In the genomic region with DNA sequence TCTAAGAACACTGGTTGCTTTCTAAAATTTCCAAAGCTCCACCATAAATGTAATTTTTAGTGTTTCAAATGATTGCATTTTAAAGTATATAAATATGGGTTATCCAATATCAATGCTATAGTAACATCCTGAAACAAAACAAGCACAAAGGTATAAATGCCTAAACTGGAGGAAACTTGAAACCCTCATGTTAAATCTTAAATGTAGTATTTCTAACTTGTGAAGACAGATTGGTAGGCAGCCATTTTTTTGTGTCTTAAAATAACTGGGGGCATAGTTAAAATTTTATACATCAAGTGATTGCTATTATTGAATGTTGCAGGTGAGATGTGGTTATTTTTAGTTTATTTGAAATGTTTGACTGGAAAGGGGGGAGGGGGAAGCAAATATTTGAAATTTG, we compare ENCODE assay signal across 7 cellular contexts. TPM values are rescaled to one million over a fixed set of nuclear protein-coding genes. Genes with fewer than 3 reads are reported as not detected.
DNase-seq lines count a peak whose midpoint lies in the region; ATAC-seq and TF ChIP-seq lines count a peak whose summit lies in the region.
"Not testable (repeated sequence)": the region's sequence is repeated elsewhere in the genome, so short reads cannot be mapped to it uniquely, and the experiment has no call there.

No MANE protein-coding gene starts in this region.

- POLR2A ChIA-PET in activated CD4-positive, alpha-beta T cell treated with anti-CD3 and anti-CD28 coated beads for 36 hours (lab: Charles Lee), result interaction anchor here (0.6 to 3.0 kb wide), 13 partner anchors 9 to 189 kb away, joined by 3 to 36 read pairs (median 4); no protein-coding TSS in a partner anchor

- H3K4me1 ChIP-seq in DND-41 (ENCODE audit: insufficient read depth, low read length) (peaks cover 51% of the 10 kb centered on the region), Loucy (ENCODE audit: insufficient read depth, low read length, poor library complexity, severe bottlenecking) (peaks cover 57% of the 10 kb centered on the region), sigmoid colon (peaks cover 0 to 55% (median 55%) of the 10 kb centered on the region in 4 donors)

- H3K9ac ChIP-seq in DND-41 (ENCODE audit: low read depth, low read length) (peak overlapping the region; percentile 100), Loucy (ENCODE audit: low read depth, low read length, poor library complexity, severe bottlenecking) (peak overlapping the region; percentile 99)

- H2AFZ ChIP-seq in DND-41 (ENCODE audit: low read depth, low read length); Loucy (ENCODE audit: low read length): not testable (repeated sequence)

- H3F3A ChIP-seq in Loucy (ENCODE audit: low read depth), result not testable (repeated sequence)

- not testable (repeated sequence) for TF ChIP-seq EP300 in sigmoid colon (IDR thresholded peaks at IDR 0.05)

- not testable (repeated sequence) for H3K9me2 ChIP-seq in Loucy (replicated peaks; ENCODE audit: low read depth, low read length)

- H3K4me2 ChIP-seq in DND-41 (ENCODE audit: insufficient read depth, low read length) (peak overlapping the region; percentile 90), Loucy (ENCODE audit: low read depth, low read length, poor library complexity, severe bottlenecking) (peak overlapping the region; percentile 98)

- not testable (repeated sequence) for TF ChIP-seq CTCF in DND-41 (IDR thresholded peaks at IDR 0.05; ENCODE audit: borderline replicate concordance, extremely low read depth, low read length, poor library complexity, severe bottlenecking); Loucy (conservative IDR thresholded peaks at IDR 0.05; ENCODE audit: low read length); brain (conservative IDR thresholded peaks at IDR 0.05); fibroblast of mammary gland (conservative IDR thresholded peaks at IDR 0.05; ENCODE audit: control insufficient read depth, insufficient read depth, low read depth, low read length); mesothelial cell of epicardium (IDR thresholded peaks at IDR 0.05; ENCODE audit: unreplicated experiment); sigmoid colon (IDR thresholded peaks at IDR 0.05)

- H3K27me3 ChIP-seq in DND-41 (ENCODE audit: insufficient read depth, low read length, poor library complexity); sigmoid colon: not testable (repeated sequence)
- H3K27me3 ChIP-seq in Loucy (ENCODE audit: insufficient read depth, low read length, poor library complexity, severe bottlenecking), result peaks cover 11% of the 10 kb centered on the region

- TF ChIP-seq POLR2A in sigmoid colon (IDR thresholded peaks at IDR 0.05), result not testable (repeated sequence)

- peak overlapping the region; percentile 91 for H3K4me3 Mint-ChIP-seq in activated CD4-positive, alpha-beta T cell treated with anti-CD3 and anti-CD28 coated beads for 36 hours
- H3K4me3 Mint-ChIP-seq in brain (peak overlapping the region; percentile 94 to 98 (median 95)), mesothelial cell of epicardium (peak overlapping the region; percentile 88)

- H3K9me3 ChIP-seq in DND-41 (ENCODE audit: insufficient read depth, low read length, severe bottlenecking); Loucy (ENCODE audit: insufficient read depth, low read depth, low read length); sigmoid colon: not testable (repeated sequence)

- H3K4me3 ChIP-seq in DND-41 (ENCODE audit: low read depth in 1 of 2, low read length in 2 of 2), result peak overlapping the region; percentile 12 to 86; a peak in 2 of 4 replicates
- peak overlapping the region; percentile 87 for H3K4me3 ChIP-seq in Loucy (ENCODE audit: low read length, poor library complexity, severe bottlenecking)
- peak overlapping the region; percentile 93 for H3K4me3 ChIP-seq in fibroblast of mammary gland (ENCODE audit: control insufficient read depth, low read depth, low read length)
- H3K4me3 ChIP-seq in sigmoid colon, result peak overlapping the region in 3 of 4 donors; percentile 60 to 96 (median 80)

- DNase-seq in DND-41; activated CD4-positive, alpha-beta T cell treated with anti-CD3 and anti-CD28 coated beads for 36 hours; fibroblast of mammary gland (ENCODE audit: low read depth); mesothelial cell of epicardium (ENCODE audit: low spot score in 2 of 2, unreplicated experiment in 2 of 2); sigmoid colon: not testable (repeated sequence)

- peaks cover 37% of the 10 kb centered on the region for H3K36me3 ChIP-seq in DND-41 (ENCODE audit: insufficient read depth, low read length)
- not testable (repeated sequence) for H3K36me3 ChIP-seq in Loucy (ENCODE audit: insufficient read depth, low read length); sigmoid colon

- H4K20me1 ChIP-seq in DND-41 (ENCODE audit: insufficient read depth, low read length) (peaks cover 44% of the 10 kb centered on the region), Loucy (ENCODE audit: insufficient read depth, low read length, poor library complexity, severe bottlenecking) (peaks cover 67% of the 10 kb centered on the region)

- H3K4me1 Mint-ChIP-seq in activated CD4-positive, alpha-beta T cell treated with anti-CD3 and anti-CD28 coated beads for 36 hours, result peaks cover 35% of the 10 kb centered on the region
- H3K4me1 Mint-ChIP-seq in brain (peaks cover 58% of the 10 kb centered on the region), mesothelial cell of epicardium (peaks cover 48% of the 10 kb centered on the region)

- H3K27me3 Mint-ChIP-seq in activated CD4-positive, alpha-beta T cell treated with anti-CD3 and anti-CD28 coated beads for 36 hours; mesothelial cell of epicardium (ENCODE audit: low read depth): not testable (repeated sequence)
- H3K27me3 Mint-ChIP-seq in brain, result peaks cover 17% of the 10 kb centered on the region

- H3K79me2 ChIP-seq in DND-41 (ENCODE audit: insufficient read depth, low read length), result peaks cover 74% of the 10 kb centered on the region
- H3K79me2 ChIP-seq in Loucy (ENCODE audit: insufficient read depth, low read length), result peaks cover 72% of the 10 kb centered on the region

- CTCF ChIA-PET in activated CD4-positive, alpha-beta T cell treated with anti-CD3 and anti-CD28 coated beads for 36 hours (lab: Charles Lee), result interaction anchor here (0.6 to 1.9 kb wide), 9 partner anchors 31 to 866 kb away, joined by 3 to 22 read pairs (median 5); no protein-coding TSS in a partner anchor

- intact Hi-C loops in activated CD4-positive, alpha-beta T cell treated with anti-CD3 and anti-CD28 coated beads for 36 hours (cut with DNase I, micrococcal nuclease), result loop anchor here in 1 of 2 experiments (5.0 kb wide), 1 partner anchor 1951 kb away; no protein-coding TSS in a partner anchor
- intact Hi-C loops in sigmoid colon (cut with DNase I), result not testable (repeated sequence)

- H3K27ac ChIP-seq in DND-41 (ENCODE audit: low read length), result not testable (repeated sequence)
- H3K27ac ChIP-seq in sigmoid colon, result peak overlapping the region; percentile 16 to 100 (median 73)

- peak overlapping the region; percentile 98 for H3K27ac Mint-ChIP-seq in activated CD4-positive, alpha-beta T cell treated with anti-CD3 and anti-CD28 coated beads for 36 hours
- H3K27ac Mint-ChIP-seq in brain, result peak overlapping the region in 3 of 5 experiments; percentile 4 to 93 (median 48)
- peak overlapping the region; percentile 39 for H3K27ac Mint-ChIP-seq in mesothelial cell of epicardium

- H3K9me3 Mint-ChIP-seq in activated CD4-positive, alpha-beta T cell treated with anti-CD3 and anti-CD28 coated beads for 36 hours (ENCODE audit: low read depth); brain; mesothelial cell of epicardium: not testable (repeated sequence)

- H3K36me3 Mint-ChIP-seq in activated CD4-positive, alpha-beta T cell treated with anti-CD3 and anti-CD28 coated beads for 36 hours (ENCODE audit: low read depth), result peaks cover 65% of the 10 kb centered on the region
- peaks cover 29% of the 10 kb centered on the region for H3K36me3 Mint-ChIP-seq in brain
- not testable (repeated sequence) for H3K36me3 Mint-ChIP-seq in mesothelial cell of epicardium

- not testable (repeated sequence) for ATAC-seq in DND-41 (ENCODE audit: insufficient read depth, low read depth); activated CD4-positive, alpha-beta T cell treated with anti-CD3 and anti-CD28 coated beads for 36 hours

RNA-seq across cellular contexts. Expression of gene ARF6, which starts 3.4 kb away (rescaled TPM):
- total RNA-seq in activated CD4-positive, alpha-beta T cell treated with anti-CD3 and anti-CD28 coated beads for 36 hours, result 100 to 1,000 TPM; 172 to 181 TPM
- polyA plus RNA-seq in brain (ENCODE audit: insufficient read depth, low read depth, low replicate concordance), result 23.7 TPM
- 33.7 to 36.0 TPM (median 34.0 TPM) in 3 replicates for total RNA-seq in mesothelial cell of epicardium
- 10 to 100 TPM; 33.8 to 45.6 (median 39.4) TPM for total RNA-seq in sigmoid colon
- 100 to 1,000 TPM in 1 of 3 donors, 10 to 100 TPM in 2; 81.9 to 117 (median 90.7) TPM for polyA plus RNA-seq in sigmoid colon

RNA-seq across cellular contexts. Expression of gene NEMF, which starts 43.7 kb away (rescaled TPM):
- 10 to 100 TPM; 62.4 to 97.9 TPM for total RNA-seq in activated CD4-positive, alpha-beta T cell treated with anti-CD3 and anti-CD28 coated beads for 36 hours
- 12.6 TPM for polyA plus RNA-seq in brain (ENCODE audit: insufficient read depth, low read depth, low replicate concordance)
- total RNA-seq in mesothelial cell of epicardium, result 83.5 to 94.9 TPM (median 91.2 TPM) in 3 replicates
- 100 to 1,000 TPM in 1 of 4 donors, 10 to 100 TPM in 3; 73.7 to 121 (median 79.0) TPM for total RNA-seq in sigmoid colon
- polyA plus RNA-seq in sigmoid colon, result 10 to 100 TPM; 18.0 to 25.0 (median 21.6) TPM

Comparison
In these comparisons a context has a peak if more than half of its experiments do, and no peak if none do; other contexts are left out.
1. H3K27ac Mint-ChIP-seq: peak in every context shown above with its lines; median percentile 98 in activated CD4-positive, alpha-beta T cell treated with anti-CD3 and anti-CD28 coated beads for 36 hours; 48 in brain; 39 in mesothelial cell of epicardium.